25 cellular contexts compared by ENCODE assay signal in the genomic region with DNA sequence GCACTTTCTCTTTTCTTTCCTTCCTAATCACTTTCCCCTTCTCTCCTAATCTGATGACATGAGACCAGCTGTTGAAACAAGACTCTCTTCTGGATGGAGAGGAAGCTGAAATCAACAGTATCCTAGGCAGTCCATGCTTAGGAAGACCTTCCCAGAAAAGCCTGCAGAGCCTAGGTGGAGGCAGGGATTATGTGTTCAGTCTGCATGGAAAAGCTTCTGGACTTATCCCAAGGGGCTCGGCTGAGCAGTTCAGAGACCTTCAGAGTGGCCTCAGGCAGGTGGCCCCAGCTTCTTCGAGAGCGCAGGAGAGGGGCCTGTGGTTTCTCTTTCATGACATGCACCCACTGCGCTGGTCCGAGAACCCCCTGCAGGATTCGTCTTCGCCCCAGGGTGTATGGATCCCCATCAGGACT.
DNase-seq lines count a peak whose midpoint lies in the region; ATAC-seq and TF ChIP-seq lines count a peak whose summit lies in the region.
"Had no signal": no experiment of that assay in that cellular context is flagged by ENCODE, and none has a peak within 500 bp of the region (broad histone marks: within the 10 kb centered on the region; RNA-seq: fewer than 3 reads in every experiment).

No MANE protein-coding gene starts in this region.

- H3K36me3 ChIP-seq in SK-N-SH (replicated peaks in 1 of 2; ENCODE audit: control insufficient read depth in 1 of 2, insufficient read depth in 2 of 2, low read length in 1 of 2) (no peaks in the 10 kb centered on the region), gastrocnemius medialis (no peaks in the 10 kb centered on the region)
- H3K36me3 ChIP-seq: Peyer's patch had no signal

- no peaks in the 10 kb centered on the region for H3K79me2 ChIP-seq in SK-N-SH (ENCODE audit: insufficient read depth)
- H3K79me2 ChIP-seq: parathyroid adenoma had no signal

- no peak for TF ChIP-seq POLR2A in gastrocnemius medialis (IDR thresholded peaks at IDR 0.05)

- 58% methylated on average over 7 of the region's 7 CpGs for WGBS in SK-N-SH (ENCODE audit: low lambda C conversion rate)

- CTCF ChIA-PET in SK-N-SH (lab: Yijun Ruan, JAX), result no interaction called here
- CTCF ChIA-PET in activated CD4-positive, alpha-beta T cell treated with anti-CD3 and anti-CD28 coated beads for 36 hours (lab: Charles Lee), result no interaction called here

- H3K4me1 ChIP-seq in SK-N-SH (ENCODE audit: control insufficient read depth in 1 of 2, insufficient read depth in 2 of 2, low read depth in 1 of 2, low read length in 1 of 2) (no peaks in the 10 kb centered on the region), gastrocnemius medialis (no peaks in the 10 kb centered on the region)
- H3K4me1 ChIP-seq: parathyroid adenoma, Peyer's patch had no signal

- no peaks in the 10 kb centered on the region for H3F3A ChIP-seq in SK-N-SH (replicated peaks; ENCODE audit: insufficient read depth)

- no peaks in the 10 kb centered on the region for H4K20me1 ChIP-seq in SK-N-SH (ENCODE audit: insufficient read depth)

- 0 out of 2 replicates have a peak overlapping the region, but pooled peaks have one; percentile 35 for H2AFZ ChIP-seq in SK-N-SH (ENCODE audit: low read depth)
- H2AFZ ChIP-seq: parathyroid adenoma had no signal

- no peak overlapping the region for H3K27ac ChIP-seq in SK-N-SH (ENCODE audit: low read depth in 2 of 2, low read length in 1 of 2)
- H3K27ac ChIP-seq in gastrocnemius medialis, result peak overlapping the region; percentile 8 to 72 (median 63)

- H3K9ac ChIP-seq in SK-N-SH, result no peak overlapping the region
- H3K9ac ChIP-seq: parathyroid adenoma had no signal

- no peaks in the 10 kb centered on the region for H3K27me3 Mint-ChIP-seq in effector memory CD8-positive, alpha-beta T cell
- peaks cover 3% of the 10 kb centered on the region for H3K27me3 Mint-ChIP-seq in activated CD4-positive, alpha-beta T cell treated with anti-CD3 and anti-CD28 coated beads for 36 hours
- H3K27me3 Mint-ChIP-seq: activated CD4-positive, alpha-beta T cell treated with anti-CD3 and anti-CD28 coated beads, Interleukin-2, amount 10 ng/mL, durations not matched to agents 7 days and 5 days; activated naive CD8-positive, alpha-beta T cell; activated T-helper 17 cell treated with anti-CD3 and anti-CD28 coated beads, Interleukin-2, amount 50 U/mL, for 72 hours; CD8-positive, alpha-beta memory T cell had no signal

- ATAC-seq in SK-N-SH treated with all-trans-retinoic acid at 6 μM for 48 hours, result no peak
- ATAC-seq in left ventricle myocardium superior, result peak; percentile 76
- peak; percentile 53 to 55 for ATAC-seq in gastrocnemius medialis
- no peak for ATAC-seq in effector memory CD8-positive, alpha-beta T cell (replicated peaks)
- no peak for ATAC-seq in activated CD4-positive, alpha-beta T cell treated with anti-CD3 and anti-CD28 coated beads for 36 hours
- ATAC-seq: activated T-helper 17 cell treated with anti-CD3 and anti-CD28 coated beads, Interleukin-2, amount 50 U/mL, for 72 hours; natural killer cell had no signal

- POLR2A ChIA-PET in SK-N-SH (lab: Yijun Ruan, JAX), result no interaction called here
- POLR2A ChIA-PET in activated CD4-positive, alpha-beta T cell treated with anti-CD3 and anti-CD28 coated beads for 36 hours (lab: Charles Lee), result no interaction called here

- no peak overlapping the region for H3K27ac Mint-ChIP-seq in effector memory CD8-positive, alpha-beta T cell
- no peak overlapping the region for H3K27ac Mint-ChIP-seq in activated CD4-positive, alpha-beta T cell treated with anti-CD3 and anti-CD28 coated beads for 36 hours
- H3K27ac Mint-ChIP-seq: activated CD4-positive, alpha-beta T cell treated with anti-CD3 and anti-CD28 coated beads, Interleukin-2, amount 10 ng/mL, durations not matched to agents 7 days and 5 days; activated naive CD8-positive, alpha-beta T cell; activated T-helper 17 cell treated with anti-CD3 and anti-CD28 coated beads, Interleukin-2, amount 50 U/mL, for 72 hours; CD8-positive, alpha-beta memory T cell; natural killer cell had no signal

- no peak for TF ChIP-seq RAD21 in SK-N-SH (IDR thresholded peaks at IDR 0.05; ENCODE audit: low read length)

- in situ Hi-C loops in gastrocnemius medialis (cut with MboI; ENCODE audit: low sequenced_read_pairs in 4 of 4), result loop anchor here in 1 of 4 donors (25.0 kb wide), 1 partner anchor 105 kb away; no protein-coding TSS in a partner anchor

- peaks cover 5 to 8% of the 10 kb centered on the region in 2 donors for H3K9me3 Mint-ChIP-seq in effector memory CD8-positive, alpha-beta T cell
- H3K9me3 Mint-ChIP-seq in activated CD4-positive, alpha-beta T cell treated with anti-CD3 and anti-CD28 coated beads for 36 hours (ENCODE audit: low read depth), result peaks cover 1% of the 10 kb centered on the region
- H3K9me3 Mint-ChIP-seq: activated CD4-positive, alpha-beta T cell treated with anti-CD3 and anti-CD28 coated beads, Interleukin-2, amount 10 ng/mL, durations not matched to agents 7 days and 5 days; natural killer cell had no signal

- H3K4me1 Mint-ChIP-seq in effector memory CD8-positive, alpha-beta T cell (ENCODE audit: low read depth in 2 of 2), result no peaks in the 10 kb centered on the region
- H3K4me1 Mint-ChIP-seq in activated CD4-positive, alpha-beta T cell treated with anti-CD3 and anti-CD28 coated beads for 36 hours, result no peaks in the 10 kb centered on the region
- H3K4me1 Mint-ChIP-seq: activated CD4-positive, alpha-beta T cell treated with anti-CD3 and anti-CD28 coated beads, Interleukin-2, amount 10 ng/mL, durations not matched to agents 7 days and 5 days; activated T-helper 17 cell treated with anti-CD3 and anti-CD28 coated beads, Interleukin-2, amount 50 U/mL, for 72 hours; CD8-positive, alpha-beta memory T cell; natural killer cell had no signal

- no peak for TF ChIP-seq EP300 in SK-N-SH (IDR thresholded peaks at IDR 0.05; ENCODE audit: borderline replicate concordance in 1 of 2, low read depth in 1 of 2, low read length in 1 of 2)

- DNase-seq in SK-N-SH (no peak), left ventricle myocardium superior (no peak), gastrocnemius medialis (no peak), KG1 (lab: John Stamatoyannopoulos, UW) (no peak)
- no peak for DNase-seq in effector memory CD8-positive, alpha-beta T cell
- DNase-seq in activated effector memory CD4-positive, alpha-beta T cell treated with anti-CD3 and anti-CD28 coated beads, Interleukin-2, amount 50 U/mL, for 16 hours, result no peak
- DNase-seq in activated CD4-positive, alpha-beta T cell treated with anti-CD3 and anti-CD28 coated beads for 36 hours, result no peak
- DNase-seq: activated CD4-positive, alpha-beta T cell treated with anti-CD3 and anti-CD28 coated beads, Interleukin-2, amount 10 ng/mL, durations not matched to agents 7 days and 5 days; AML-193; CD8-positive, alpha-beta memory T cell; cerebellar nuclear complex; DMS53; effector CD4-positive, alpha-beta T cell; GDM1; natural killer cell; NCI-H1092; NCI-H1930; NCI-H2227 treated with DMSO at 0.1 percent for 48 hours; NK-92 treated with Interleukin-12 subunit alpha and Interleukin-12 subunit beta, amount 100 ng/mL, for 24 hours; Peyer's patch; T-helper 2 cell had no signal

- H3K36me3 Mint-ChIP-seq in effector memory CD8-positive, alpha-beta T cell (ENCODE audit: insufficient read depth), result no peaks in the 10 kb centered on the region
- H3K36me3 Mint-ChIP-seq in activated CD4-positive, alpha-beta T cell treated with anti-CD3 and anti-CD28 coated beads for 36 hours (ENCODE audit: low read depth), result no peaks in the 10 kb centered on the region
- H3K36me3 Mint-ChIP-seq: activated naive CD8-positive, alpha-beta T cell; CD8-positive, alpha-beta memory T cell; natural killer cell had no signal

- no peaks in the 10 kb centered on the region for H3K9me2 ChIP-seq in SK-N-SH

- no peak overlapping the region for H3K4me3 Mint-ChIP-seq in effector memory CD8-positive, alpha-beta T cell
- H3K4me3 Mint-ChIP-seq in activated CD4-positive, alpha-beta T cell treated with anti-CD3 and anti-CD28 coated beads for 36 hours, result no peak overlapping the region
- H3K4me3 Mint-ChIP-seq: activated CD4-positive, alpha-beta T cell treated with anti-CD3 and anti-CD28 coated beads, Interleukin-2, amount 10 ng/mL, durations not matched to agents 7 days and 5 days; activated naive CD8-positive, alpha-beta T cell; activated T-helper 17 cell treated with anti-CD3 and anti-CD28 coated beads, Interleukin-2, amount 50 U/mL, for 72 hours; CD8-positive, alpha-beta memory T cell; natural killer cell had no signal

- intact Hi-C loops in left ventricle myocardium superior (cut with micrococcal nuclease) (no loop called here), gastrocnemius medialis (cut with DNase I; ENCODE audit: low total_unique reads) (loop anchor here (10.0 kb wide), 1 partner anchor 62 kb away; no protein-coding TSS in a partner anchor)
- intact Hi-C loops in activated CD4-positive, alpha-beta T cell treated with anti-CD3 and anti-CD28 coated beads for 36 hours (cut with DNase I, micrococcal nuclease), result no loop called here

- H3K27me3 ChIP-seq in SK-N-SH (ENCODE audit: insufficient read depth) (peaks cover 11% of the 10 kb centered on the region; the same call in 1 of the 2 replicates), gastrocnemius medialis (no peaks in the 10 kb centered on the region)
- H3K27me3 ChIP-seq: Peyer's patch had no signal

- H3K4me3 ChIP-seq in SK-N-SH (ENCODE audit: low read depth in 2 of 2, low read length in 1 of 2) (no peak overlapping the region), gastrocnemius medialis (no peak overlapping the region)
- H3K4me3 ChIP-seq: Peyer's patch had no signal

- H3K9me3 ChIP-seq in SK-N-SH (no peaks in the 10 kb centered on the region; the same call in 1 of the 2 replicates), gastrocnemius medialis (no peaks in the 10 kb centered on the region)
- H3K9me3 ChIP-seq: Peyer's patch had no signal

- H3K4me2 ChIP-seq in SK-N-SH, result no peak overlapping the region

- no peak for TF ChIP-seq CTCF in SK-N-SH (IDR thresholded peaks at IDR 0.05)
- no peak for TF ChIP-seq CTCF in gastrocnemius medialis (IDR thresholded peaks at IDR 0.05 in 4 of 5, conservative IDR thresholded peaks at IDR 0.05 in 1 of 5)

TF ChIP-seq in SK-N-SH treated with all-trans-retinoic acid at 6 μM for 48 hours, 23 proteins besides CTCF, POLR2A, EP300 and RAD21 (continues in another document):
- TF ChIP-seq, protein P1, sequence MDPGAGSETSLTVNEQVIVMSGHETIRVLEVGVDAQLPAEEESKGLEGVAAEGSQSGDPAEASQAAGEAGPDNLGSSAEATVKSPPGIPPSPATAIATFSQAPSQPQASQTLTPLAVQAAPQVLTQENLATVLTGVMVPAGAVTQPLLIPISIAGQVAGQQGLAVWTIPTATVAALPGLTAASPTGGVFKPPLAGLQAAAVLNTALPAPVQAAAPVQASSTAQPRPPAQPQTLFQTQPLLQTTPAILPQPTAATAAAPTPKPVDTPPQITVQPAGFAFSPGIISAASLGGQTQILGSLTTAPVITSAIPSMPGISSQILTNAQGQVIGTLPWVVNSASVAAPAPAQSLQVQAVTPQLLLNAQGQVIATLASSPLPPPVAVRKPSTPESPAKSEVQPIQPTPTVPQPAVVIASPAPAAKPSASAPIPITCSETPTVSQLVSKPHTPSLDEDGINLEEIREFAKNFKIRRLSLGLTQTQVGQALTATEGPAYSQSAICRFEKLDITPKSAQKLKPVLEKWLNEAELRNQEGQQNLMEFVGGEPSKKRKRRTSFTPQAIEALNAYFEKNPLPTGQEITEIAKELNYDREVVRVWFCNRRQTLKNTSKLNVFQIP (CRISPR knock-in tag; IDR thresholded peaks at IDR 0.05; ENCODE audit: borderline replicate concordance, low read depth), result no peak
- TF ChIP-seq OSR1 (CRISPR knock-in tag; IDR thresholded peaks at IDR 0.05) (no peak), BACH2 (CRISPR knock-in tag; IDR thresholded peaks at IDR 0.05; ENCODE audit: borderline replicate concordance) (no peak)

Comparison
In these comparisons a context has a peak if more than half of its experiments do, and no peak if none do; other contexts are left out.
1. H3K27ac ChIP-seq: peak in gastrocnemius medialis (4 of 4); none in SK-N-SH (0 of 2).
2. ATAC-seq: peak in left ventricle myocardium superior (single experiment) and gastrocnemius medialis (2 of 2); none in SK-N-SH treated with all-trans-retinoic acid at 6 μM for 48 hours (single experiment), effector memory CD8-positive, alpha-beta T cell (single experiment) and activated CD4-positive, alpha-beta T cell treated with anti-CD3 and anti-CD28 coated beads for 36 hours (single experiment).